ENCODE assay signal across 8 cellular contexts in the genomic region with DNA sequence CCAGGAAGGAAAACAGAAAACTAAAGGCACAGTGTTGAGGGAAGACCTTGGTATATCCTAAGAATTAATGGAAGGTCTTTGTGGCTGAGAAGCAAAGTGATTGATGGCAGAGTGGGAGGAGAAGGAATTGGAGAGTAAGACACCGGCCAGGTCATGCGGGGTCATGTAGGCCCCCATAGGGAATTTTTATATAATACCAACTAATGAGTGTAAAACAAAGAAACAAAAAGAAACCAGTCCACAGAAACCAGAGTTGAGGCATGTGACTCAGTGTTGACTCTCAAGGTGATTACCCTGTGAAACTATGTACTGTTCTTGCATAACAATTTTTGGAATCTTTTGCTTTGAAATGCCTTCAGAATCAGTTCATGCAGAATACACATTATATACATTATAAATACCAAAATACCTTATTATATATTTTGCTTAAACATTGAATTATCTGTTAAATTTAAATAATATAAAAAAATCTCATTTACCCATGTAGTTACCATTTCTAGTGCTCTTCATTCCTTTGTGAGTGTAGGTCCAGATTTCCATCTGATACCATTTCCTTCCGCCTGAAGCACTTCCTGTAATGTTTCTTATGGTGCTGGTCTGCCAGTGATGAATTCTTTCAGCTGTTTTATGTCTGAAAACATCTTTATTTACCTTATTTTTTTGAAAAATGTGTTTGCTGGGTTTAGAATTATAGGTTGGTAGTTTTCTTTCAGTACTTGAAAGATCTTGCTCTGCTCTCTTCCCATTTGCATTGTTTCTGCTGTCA. TPM values are rescaled to one million over a fixed set of nuclear protein-coding genes. Genes with fewer than 3 reads are reported as not detected.
DNase-seq lines count a peak whose midpoint lies in the region; ATAC-seq, FAIRE-seq and TF ChIP-seq lines count a peak whose summit lies in the region.

No MANE protein-coding gene starts in this region.

- peak; percentile 84 for ATAC-seq in esophagus mucosa
- ATAC-seq in stimulated activated naive CD8-positive, alpha-beta T cell treated with anti-CD3 and anti-CD28 coated beads, Interleukin-15, Interleukin-2, amounts not matched to agents 100 U/mL and 50 U/mL, for 24 hours = peak; percentile 89

- no peak for TF ChIP-seq CTCF in nephron progenitor cell (IDR thresholded peaks at IDR 0.05)

- in situ Hi-C loops in SK-MEL-5 (cut with HindIII; ENCODE audit: low pct_unique_long_range_greater_than_20kb, low sequenced_read_pairs) = no loop called here

- peak overlapping the region; percentile 11 for H3K27ac Mint-ChIP-seq in activated T-cell treated with anti-CD3 and anti-CD28 coated beads, Interleukin-2, amount 50 U/mL, for 24 hours
- no peak overlapping the region for H3K27ac Mint-ChIP-seq in nephron progenitor cell

- peaks cover 71% of the 10 kb centered on the region for H3K4me1 Mint-ChIP-seq in activated T-cell treated with anti-CD3 and anti-CD28 coated beads, Interleukin-2, amount 50 U/mL, for 24 hours (ENCODE audit: low read depth)
- H3K4me1 Mint-ChIP-seq in nephron progenitor cell = peaks cover 6% of the 10 kb centered on the region

- peaks cover 4% of the 10 kb centered on the region for H3K9me3 Mint-ChIP-seq in activated T-cell treated with anti-CD3 and anti-CD28 coated beads, Interleukin-2, amount 50 U/mL, for 24 hours
- H3K9me3 Mint-ChIP-seq in nephron progenitor cell = peaks cover 27% of the 10 kb centered on the region

- no peak overlapping the region for H3K4me3 Mint-ChIP-seq in activated T-cell treated with anti-CD3 and anti-CD28 coated beads, Interleukin-2, amount 50 U/mL, for 24 hours
- no peak overlapping the region for H3K4me3 Mint-ChIP-seq in nephron progenitor cell

- H3K27me3 Mint-ChIP-seq in activated T-cell treated with anti-CD3 and anti-CD28 coated beads, Interleukin-2, amount 50 U/mL, for 24 hours = no peaks in the 10 kb centered on the region
- peaks cover 24% of the 10 kb centered on the region for H3K27me3 Mint-ChIP-seq in nephron progenitor cell (ENCODE audit: low read depth, poor library complexity)

- H3K36me3 Mint-ChIP-seq in activated T-cell treated with anti-CD3 and anti-CD28 coated beads, Interleukin-2, amount 50 U/mL, for 24 hours (ENCODE audit: low read depth) = peaks cover 77% of the 10 kb centered on the region
- peaks cover 31% of the 10 kb centered on the region for H3K36me3 Mint-ChIP-seq in nephron progenitor cell (ENCODE audit: low read depth)

- no peak for DNase-seq in activated T-cell treated with anti-CD3 and anti-CD28 coated beads, Interleukin-2, amount 50 U/mL, for 24 hours
- no peak for DNase-seq in activated T-cell treated with anti-CD3 and anti-CD28 coated beads, Interleukin-2, amount 50 U/mL, for 48 hours
- DNase-seq in SK-MEL-5 (ENCODE audit: low read depth, low spot score) (peak; percentile 33), HTR-8/SVneo (ENCODE audit: insufficient read length, low spot score) (no peak), NCI-H2227 treated with DMSO at 0.1 percent for 48 hours (lab: John Stamatoyannopoulos, UW) (no peak), nephron progenitor cell (no peak)
- DNase-seq in stimulated activated naive CD8-positive, alpha-beta T cell treated with anti-CD3 and anti-CD28 coated beads, Interleukin-15, Interleukin-2, amounts not matched to agents 100 U/mL and 50 U/mL, for 24 hours = no peak

- FAIRE-seq in HTR-8/SVneo (lab: Jason Lieb, UNC) = no peak

RNA-seq across cellular contexts. Expression of gene CLIP4, which starts 8.6 kb away (rescaled TPM):
- 68.7 and 73.7 TPM in 2 replicates for total RNA-seq in SK-MEL-5 (2014; rRNA removed; shearing (Covaris generic))
- 30.8 and 39.9 TPM in 2 replicates for polyA plus RNA-seq in SK-MEL-5 (2015; cell fraction: cytosol; rRNA removed)
- 134 and 150 TPM in 2 replicates for polyA plus RNA-seq in SK-MEL-5 (2015; cell fraction: nucleus; rRNA removed)
- 35.1 TPM for total RNA-seq in esophagus mucosa

RNA-seq across cellular contexts. Expression of gene PCARE, which starts 49.4 kb away (rescaled TPM):
- total RNA-seq in SK-MEL-5 (2014; rRNA removed; shearing (Covaris generic)) = 0.03 TPM in 1 of 2 replicates, not detected in the other
- polyA plus RNA-seq in SK-MEL-5 (2015; cell fraction: cytosol; rRNA removed) = 0.01 TPM in 1 of 2 replicates, not detected in the other
- polyA plus RNA-seq in SK-MEL-5 (2015; cell fraction: nucleus; rRNA removed) = 0.02 and 0.04 TPM in 2 replicates
- total RNA-seq in esophagus mucosa = 0.08 TPM
